ENCODE assay signal across 23 cellular contexts in genomic region chr5:116546743-116547124, GRCh38. TPM values are rescaled to one million over a fixed set of nuclear protein-coding genes. Genes with fewer than 3 reads are reported as not detected.
DNase-seq lines count a peak whose midpoint lies in the region; ATAC-seq, FAIRE-seq and TF ChIP-seq lines count a peak whose summit lies in the region.
"Had no signal": no experiment of that assay in that cellular context is flagged by ENCODE, and none has a peak within 500 bp of the region (broad histone marks: within the 10 kb centered on the region; RNA-seq: fewer than 3 reads in every experiment).

No MANE protein-coding gene starts in this region.

- TF ChIP-seq POLR2A in suprapubic skin (IDR thresholded peaks at IDR 0.05) = no peak

- H4K20me1 ChIP-seq in smooth muscle cell (ENCODE audit: low read depth) = no peaks in the 10 kb centered on the region
- H4K20me1 ChIP-seq: BLaER1 treated with 17β-estradiol and CSF1 and Interleukin-3, amounts not matched to agents 10 nM and 100 nM had no signal

- TF ChIP-seq CTCF in endodermal cell (conservative IDR thresholded peaks at IDR 0.05) = no peak
- TF ChIP-seq CTCF in smooth muscle cell (IDR thresholded peaks at IDR 0.05; ENCODE audit: borderline replicate concordance, insufficient read depth, poor library complexity, severe bottlenecking) = no peak
- TF ChIP-seq CTCF in suprapubic skin (IDR thresholded peaks at IDR 0.05) = no peak

- no peak for TF ChIP-seq EP300 in suprapubic skin (IDR thresholded peaks at IDR 0.05)

- peaks cover 53% of the 10 kb centered on the region for H3K79me2 ChIP-seq in smooth muscle cell (ENCODE audit: low read depth)

- H3K36me3 ChIP-seq in endodermal cell (ENCODE audit: control insufficient read depth, insufficient read depth, low read length) = no peaks in the 10 kb centered on the region
- no peaks in the 10 kb centered on the region for H3K36me3 ChIP-seq in muscle layer of duodenum (ENCODE audit: control insufficient read depth in 1 of 2, insufficient read depth in 2 of 2, low read length in 2 of 2)
- no peaks in the 10 kb centered on the region for H3K36me3 ChIP-seq in smooth muscle cell (ENCODE audit: low read depth)
- H3K36me3 ChIP-seq in suprapubic skin = no peaks in the 10 kb centered on the region

- H3K36me3 Mint-ChIP-seq in endodermal cell (ENCODE audit: low read depth) = peaks cover 29% of the 10 kb centered on the region
- peaks cover 4% of the 10 kb centered on the region for H3K36me3 Mint-ChIP-seq in activated naive CD8-positive, alpha-beta T cell treated with anti-CD3 and anti-CD28 coated beads, Interleukin-2, amount 50 U/mL, for 24 hours (ENCODE audit: low read depth)
- peaks cover 2% of the 10 kb centered on the region for H3K36me3 Mint-ChIP-seq in activated T-cell treated with anti-CD3 and anti-CD28 coated beads, Interleukin-2, amount 50 U/mL, for 4 hours (ENCODE audit: insufficient read depth)

- peaks cover 7% of the 10 kb centered on the region for H3F3A ChIP-seq in smooth muscle cell (ENCODE audit: low read depth)

- H3K27me3 Mint-ChIP-seq in endodermal cell (ENCODE audit: insufficient read depth) = no peaks in the 10 kb centered on the region
- no peaks in the 10 kb centered on the region for H3K27me3 Mint-ChIP-seq in activated naive CD8-positive, alpha-beta T cell treated with anti-CD3 and anti-CD28 coated beads, Interleukin-2, amount 50 U/mL, for 24 hours
- H3K27me3 Mint-ChIP-seq in activated T-cell treated with anti-CD3 and anti-CD28 coated beads, Interleukin-2, amount 50 U/mL, for 4 hours (ENCODE audit: low read depth) = no peaks in the 10 kb centered on the region

- H3K9me3 Mint-ChIP-seq in endodermal cell = peaks cover 20% of the 10 kb centered on the region
- peaks cover 16% of the 10 kb centered on the region for H3K9me3 Mint-ChIP-seq in activated naive CD8-positive, alpha-beta T cell treated with anti-CD3 and anti-CD28 coated beads, Interleukin-2, amount 50 U/mL, for 24 hours
- peaks cover 11% of the 10 kb centered on the region for H3K9me3 Mint-ChIP-seq in activated T-cell treated with anti-CD3 and anti-CD28 coated beads, Interleukin-2, amount 50 U/mL, for 4 hours

- peak; percentile 37 for FAIRE-seq in GM19239 (lab: Jason Lieb, UNC)
- FAIRE-seq: A549, G401.6, HepG2 had no signal

- H3K9me3 ChIP-seq in endodermal cell (ENCODE audit: control insufficient read depth, low read length) (peaks cover 44% of the 10 kb centered on the region), muscle layer of duodenum (ENCODE audit: control insufficient read depth in 1 of 2, low read length in 2 of 2) (peaks cover 9 to 18% of the 10 kb centered on the region in 2 donors), smooth muscle cell (replicated peaks; ENCODE audit: low read depth) (no peaks in the 10 kb centered on the region), suprapubic skin (peaks cover 8% of the 10 kb centered on the region)

- peak overlapping the region; percentile 48 for H3K4me3 ChIP-seq in endodermal cell (ENCODE audit: low read length)
- no peak overlapping the region for H3K4me3 ChIP-seq in muscle layer of duodenum (ENCODE audit: low read depth in 1 of 2, low read length in 2 of 2)
- H3K4me3 ChIP-seq in smooth muscle cell = no peak overlapping the region
- H3K4me3 ChIP-seq in suprapubic skin = no peak overlapping the region
- H3K4me3 ChIP-seq: A549; BLaER1 treated with 17β-estradiol and CSF1 and Interleukin-3, amounts not matched to agents 10 nM and 100 nM; GM23248 had no signal

- no peak overlapping the region for H2AFZ ChIP-seq in smooth muscle cell (ENCODE audit: low read depth)
- H2AFZ ChIP-seq: GM23248 had no signal

- H3K27ac ChIP-seq in endodermal cell (ENCODE audit: low read depth, low read length) = no peak overlapping the region
- H3K27ac ChIP-seq in muscle layer of duodenum (ENCODE audit: low read length) = peak overlapping the region; percentile 46
- peak overlapping the region; percentile 78 for H3K27ac ChIP-seq in smooth muscle cell (ENCODE audit: low read depth)
- H3K27ac ChIP-seq in suprapubic skin = no peak overlapping the region
- H3K27ac ChIP-seq: A549; BLaER1 treated with 17β-estradiol and CSF1 and Interleukin-3, amounts not matched to agents 10 nM and 100 nM; GM23248 had no signal

- ATAC-seq in activated naive CD8-positive, alpha-beta T cell treated with anti-CD3 and anti-CD28 coated beads, Interleukin-2, amount 50 U/mL, for 24 hours = no peak
- ATAC-seq in activated T-cell treated with anti-CD3 and anti-CD28 coated beads, Interleukin-2, amount 50 U/mL, for 4 hours = no peak
- ATAC-seq: A549, HepG2 had no signal

- peaks cover 76% of the 10 kb centered on the region for H3K4me1 Mint-ChIP-seq in endodermal cell
- H3K4me1 Mint-ChIP-seq in activated naive CD8-positive, alpha-beta T cell treated with anti-CD3 and anti-CD28 coated beads, Interleukin-2, amount 50 U/mL, for 24 hours = no peaks in the 10 kb centered on the region
- no peaks in the 10 kb centered on the region for H3K4me1 Mint-ChIP-seq in activated T-cell treated with anti-CD3 and anti-CD28 coated beads, Interleukin-2, amount 50 U/mL, for 4 hours (ENCODE audit: low read depth)

- WGBS in endodermal cell (ENCODE audit: insufficient coverage in 1 of 2, insufficient read length in 1 of 2), 2 experiments = 67% methylated on average over 1 of the region's 1 CpG; no CpG with 5 or more reads in 1 of the 2 experiments
- WGBS in smooth muscle cell (ENCODE audit: low lambda C conversion rate) = 24% methylated on average over 1 of the region's 1 CpG
- 96% methylated on average over 1 of the region's 1 CpG for WGBS in suprapubic skin

- H3K4me3 Mint-ChIP-seq in endodermal cell = no peak overlapping the region
- H3K4me3 Mint-ChIP-seq in activated naive CD8-positive, alpha-beta T cell treated with anti-CD3 and anti-CD28 coated beads, Interleukin-2, amount 50 U/mL, for 24 hours = no peak overlapping the region
- H3K4me3 Mint-ChIP-seq in activated T-cell treated with anti-CD3 and anti-CD28 coated beads, Interleukin-2, amount 50 U/mL, for 4 hours = no peak overlapping the region
- H3K4me3 Mint-ChIP-seq: CD4-positive, alpha-beta T cell had no signal

- H3K4me1 ChIP-seq in endodermal cell (ENCODE audit: control insufficient read depth, insufficient read depth, low read length) (no peaks in the 10 kb centered on the region), muscle layer of duodenum (ENCODE audit: control insufficient read depth in 1 of 2, insufficient read depth in 2 of 2, low read length in 2 of 2) (no peaks in the 10 kb centered on the region), smooth muscle cell (ENCODE audit: low read depth) (peaks cover 13% of the 10 kb centered on the region), suprapubic skin (no peaks in the 10 kb centered on the region)
- H3K4me1 ChIP-seq: A549 had no signal

- H3K27me3 ChIP-seq in endodermal cell (ENCODE audit: control insufficient read depth, insufficient read depth, low read length, poor library complexity, severe bottlenecking) (no peaks in the 10 kb centered on the region), muscle layer of duodenum (ENCODE audit: low read depth, low read length) (no peaks in the 10 kb centered on the region), smooth muscle cell (ENCODE audit: low read depth) (no peaks in the 10 kb centered on the region), suprapubic skin (no peaks in the 10 kb centered on the region)
- H3K27me3 ChIP-seq: BLaER1 treated with 17β-estradiol and CSF1 and Interleukin-3, amounts not matched to agents 10 nM and 100 nM had no signal

- no peak overlapping the region for H3K9ac ChIP-seq in endodermal cell (ENCODE audit: extremely low read depth, low read length, poor library complexity, severe bottlenecking)
- peak overlapping the region; percentile 64 for H3K9ac ChIP-seq in smooth muscle cell (ENCODE audit: low read depth)
- H3K9ac ChIP-seq: BLaER1 treated with 17β-estradiol and CSF1 and Interleukin-3, amounts not matched to agents 10 nM and 100 nM; GM23248 had no signal

- peak overlapping the region; percentile 43 for H3K4me2 ChIP-seq in smooth muscle cell
- H3K4me2 ChIP-seq: A549; BLaER1 treated with 17β-estradiol and CSF1 and Interleukin-3, amounts not matched to agents 10 nM and 100 nM had no signal

- peak overlapping the region; percentile 65 for H3K27ac Mint-ChIP-seq in endodermal cell
- H3K27ac Mint-ChIP-seq in activated naive CD8-positive, alpha-beta T cell treated with anti-CD3 and anti-CD28 coated beads, Interleukin-2, amount 50 U/mL, for 24 hours = no peak overlapping the region
- H3K27ac Mint-ChIP-seq: CD4-positive, alpha-beta T cell had no signal

- DNase-seq in GM19239 (ENCODE audit: insufficient read length, low spot score) = no peak
- no peak for DNase-seq in endodermal cell
- DNase-seq in smooth muscle cell (lab: John Stamatoyannopoulos, UW; ENCODE audit: unreplicated experiment) = no peak
- no peak for DNase-seq in activated naive CD8-positive, alpha-beta T cell treated with anti-CD3 and anti-CD28 coated beads, Interleukin-2, amount 50 U/mL, for 24 hours
- DNase-seq in suprapubic skin (ENCODE audit: low spot score in 2 of 2) = no peak
- DNase-seq in activated T-cell treated with anti-CD3 and anti-CD28 coated beads, Interleukin-2, amount 50 U/mL, for 4 hours = no peak
- DNase-seq in stimulated activated naive CD4-positive, alpha-beta T cell treated with Interleukin-2 at 50 U/mL for 16 hours (lab: John Stamatoyannopoulos, UW) = no peak
- DNase-seq: CD4-positive, alpha-beta T cell; GM23248; H7; Karpas-422; NCI-H1092; NCI-H1417 treated with DMSO at 0.1 percent for 48 hours; NCI-H1694 treated with DMSO at 0.1 percent for 48 hours; NCI-H2171 treated with DMSO at 0.1 percent for 48 hours; NCI-H345; NCI-H510A treated with DMSO at 0.1 percent for 48 hours; NCI-H774 had no signal

RNA-seq across cellular contexts. Expression of gene SEMA6A, which starts 27.9 kb away (rescaled TPM):
- total RNA-seq in endodermal cell (100 to 1,000 TPM in 1 of 2 donors, 10 to 100 TPM in 1; 79.6 to 328 TPM), smooth muscle cell (9.9 and 12.9 TPM in 2 replicates), suprapubic skin (10 to 100 TPM in 3 of 4 donors, 1 to 10 TPM in 1; 7.4 to 27.8 (median 15.5) TPM)
- 73.8 TPM for polyA plus RNA-seq in endodermal cell (2013, experiment 1 of 2)
- 61.4 TPM for polyA plus RNA-seq in endodermal cell (2013, experiment 2 of 2)
- polyA plus RNA-seq in smooth muscle cell = 6.3 and 12.0 TPM in 2 replicates
- total RNA-seq in activated T-cell treated with anti-CD3 and anti-CD28 coated beads, Interleukin-2, amount 50 U/mL, for 4 hours = 1 to 10 TPM in 2 of 3 donors, under 1 TPM in 1; 0.92 to 2.1 (median 1.1) TPM
- total RNA-seq: CD4-positive, alpha-beta T cell had no signal

Comparison
In these comparisons a context has a peak if more than half of its experiments do, and no peak if none do; other contexts are left out.
1. H3K27ac ChIP-seq: peak in muscle layer of duodenum (single experiment) and smooth muscle cell (single experiment); none in endodermal cell (single experiment) and suprapubic skin (single experiment).